In the genomic region with DNA sequence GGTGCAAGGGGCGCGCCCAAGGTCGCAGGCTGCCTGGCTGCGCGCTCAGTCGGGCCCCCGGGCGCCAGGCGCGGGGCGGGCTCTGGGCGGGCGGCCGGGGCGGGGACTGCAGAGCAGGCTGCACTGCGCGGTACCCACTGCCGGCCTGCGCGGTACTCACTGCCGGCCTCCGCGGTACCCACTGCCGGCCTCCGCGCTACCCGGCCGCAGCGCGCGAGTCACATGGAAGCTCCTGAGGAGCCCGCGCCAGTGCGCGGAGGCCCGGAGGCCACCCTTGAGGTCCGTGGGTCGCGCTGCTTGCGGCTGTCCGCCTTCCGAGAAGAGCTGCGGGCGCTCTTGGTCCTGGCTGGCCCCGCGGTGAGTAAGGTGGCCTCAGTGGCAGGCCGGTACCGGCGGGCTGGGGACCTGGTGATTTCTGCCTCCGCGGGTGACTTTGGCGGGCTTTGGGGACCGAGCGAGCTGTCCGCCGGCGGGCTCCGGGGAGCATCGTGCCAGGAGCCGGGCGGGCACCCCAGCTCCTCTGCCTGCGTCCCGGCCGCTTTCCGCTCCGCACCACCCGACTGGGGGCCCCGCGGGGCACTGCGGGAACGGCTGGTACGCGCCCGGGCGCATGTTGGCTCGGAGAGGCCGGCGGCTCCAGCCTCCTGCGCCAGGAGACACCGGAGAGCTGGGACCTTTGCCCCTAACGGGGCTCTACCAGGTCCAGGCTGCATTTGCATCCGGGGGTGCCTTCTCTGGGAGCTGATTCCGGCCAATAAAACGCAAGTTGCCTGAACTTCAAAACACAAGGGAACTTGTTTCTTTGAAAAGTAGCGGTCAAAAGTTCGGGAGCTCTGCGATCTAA, we compare ENCODE assay signal across 1 cellular context.
TF ChIP-seq lines count a peak whose summit lies in the region.

Gene SLC47A1 (plus strand): TSS at position 137 of the 844 bp plus-strand sequence. CDS start 86 bp downstream, at position 223.

TF ChIP-seq in IMR-90, 13 proteins besides CTCF, POLR2A, EP300 and RAD21 (continued from another document):
- TF ChIP-seq ELK1 (IDR thresholded peaks at IDR 0.05; ENCODE audit: borderline replicate concordance, low read depth, low read length) (no peak), FOS (IDR thresholded peaks at IDR 0.05; ENCODE audit: low read depth, low read length) (no peak), CEBPB (IDR thresholded peaks at IDR 0.05; ENCODE audit: low read depth, low read length) (no peak), CHD1 (IDR thresholded peaks at IDR 0.05; ENCODE audit: low read depth, low read length) (no peak), MAZ (IDR thresholded peaks at IDR 0.05; ENCODE audit: borderline replicate concordance, low read depth, low read length) (no peak), USF2 (IDR thresholded peaks at IDR 0.05; ENCODE audit: low read depth, low read length) (no peak), RCOR1 (IDR thresholded peaks at IDR 0.05; ENCODE audit: insufficient replicate concordance, low read length) (no peak), RFX5 (IDR thresholded peaks at IDR 0.05; ENCODE audit: low read depth, low read length) (no peak), MXI1 (IDR thresholded peaks at IDR 0.05; ENCODE audit: borderline replicate concordance, low read depth, low read length) (no peak)
TF ChIP-seq in IMR-90: peak in this region for 0.
